In genomic region chr14:94446126-94446525, GRCh38 we compare ENCODE assay signal across 36 cellular contexts. TPM values are rescaled to one million over a fixed set of nuclear protein-coding genes. Genes with fewer than 3 reads are reported as not detected.
"Had no signal": no experiment of that assay in that cellular context is flagged by ENCODE, and none has a peak within 500 bp of the region (broad histone marks: within the 10 kb centered on the region; RNA-seq: fewer than 3 reads in every experiment).

No MANE protein-coding gene starts in this region.

- H3K79me2 ChIP-seq: parathyroid adenoma had no signal

- H3K4me3 Mint-ChIP-seq: naive B cell; naive thymus-derived CD8-positive, alpha-beta T cell; natural killer cell treated with Interleukin-12 subunit alpha and Interleukin-12 subunit beta and Interleukin-15 and Interleukin-18, amount 100 ng/mL, for 72 hours; nephron progenitor cell; neural crest cell; stimulated activated effector memory CD8-positive, alpha-beta T cell treated with anti-CD3 and anti-CD28 coated beads, Interleukin-12 subunit alpha, Interleukin-12 subunit beta, amount 100 ng/mL, for 72 hours; stimulated activated naive B cell treated with anti-CD40 and anti-IgM and Interleukin-4, amounts not matched to agents 10 μg/mL and 1 μg/mL and 100 μg/mL, for 72 hours; stimulated activated naive CD8-positive, alpha-beta T cell treated with anti-CD3 and anti-CD28 coated beads, Interleukin-15, Interleukin-2, amounts not matched to agents 100 ng/mL and 50 ng/mL, for 24 hours had no signal

- H3K27ac ChIP-seq: neutrophil, ovary, parathyroid adenoma, psoas muscle, stomach, thoracic aorta, thyroid gland, tibial nerve, upper lobe of left lung, uterus had no signal

- DNase-seq: naive B cell; naive thymus-derived CD8-positive, alpha-beta T cell; nephron progenitor cell; nucleus accumbens; ovary; posterior cingulate gyrus; psoas muscle; right cardiac atrium; stimulated activated CD4-positive, alpha-beta T cell treated with anti-CD3 and anti-CD28 coated beads, Interleukin-15, amount 100 ng/mL, for 24 hours; stimulated activated CD4-positive, alpha-beta T cell treated with anti-CD3 and anti-CD28 coated beads, Interleukin-2, amount 100 ng/mL, for 24 hours; stimulated activated CD4-positive, alpha-beta T cell treated with anti-CD3 and anti-CD28 coated beads, Interleukin-2, amount 100 ng/mL, for 48 hours; stimulated activated CD4-positive, alpha-beta T cell treated with anti-CD3 and anti-CD28 coated beads, Interleukin-4, amount 100 ng/mL, for 24 hours; stimulated activated naive B cell treated with anti-CD40 and anti-IgM and Interleukin-4, amounts not matched to agents 10 μg/mL and 1 μg/mL and 100 μg/mL, for 72 hours; stimulated activated naive CD4-positive, alpha-beta T cell treated with Interleukin-2 at 50 U/mL for 16 hours; stomach; thyroid gland; trophoblast cell; upper lobe of left lung; uterus had no signal

- H3K27ac Mint-ChIP-seq: naive B cell; naive thymus-derived CD8-positive, alpha-beta T cell; natural killer cell treated with Interleukin-12 subunit alpha and Interleukin-12 subunit beta and Interleukin-15 and Interleukin-18, amount 100 ng/mL, for 72 hours; nephron progenitor cell; progenitor cell of endocrine pancreas; stimulated activated effector memory CD8-positive, alpha-beta T cell treated with anti-CD3 and anti-CD28 coated beads, Interleukin-12 subunit alpha, Interleukin-12 subunit beta, amount 100 ng/mL, for 72 hours; stimulated activated naive B cell treated with anti-CD40 and anti-IgM and Interleukin-4, amounts not matched to agents 10 μg/mL and 1 μg/mL and 100 μg/mL, for 72 hours; stimulated activated naive CD8-positive, alpha-beta T cell treated with anti-CD3 and anti-CD28 coated beads, Interleukin-15, Interleukin-2, amounts not matched to agents 100 ng/mL and 50 ng/mL, for 24 hours had no signal

- ATAC-seq: naive thymus-derived CD8-positive, alpha-beta T cell; natural killer cell treated with Interleukin-12 subunit alpha and Interleukin-12 subunit beta and Interleukin-15 and Interleukin-18, amount 100 ng/mL, for 72 hours; psoas muscle; right cardiac atrium; sciatic nerve; stimulated activated effector memory CD8-positive, alpha-beta T cell treated with anti-CD3 and anti-CD28 coated beads, Interleukin-12 subunit alpha, Interleukin-12 subunit beta, amount 100 ng/mL, for 72 hours; stimulated activated naive B cell treated with anti-CD40 and anti-IgM and Interleukin-4, amounts not matched to agents 10 μg/mL and 1 μg/mL and 100 μg/mL, for 72 hours had no signal

- H3K9me3 ChIP-seq: neutrophil, ovary, psoas muscle, stomach, thoracic aorta, thyroid gland, tibial nerve, upper lobe of left lung, uterus had no signal

- H3K9me3 Mint-ChIP-seq: natural killer cell treated with Interleukin-12 subunit alpha and Interleukin-12 subunit beta and Interleukin-15 and Interleukin-18, amount 100 ng/mL, for 72 hours; nephron progenitor cell; stimulated activated naive CD8-positive, alpha-beta T cell treated with anti-CD3 and anti-CD28 coated beads, Interleukin-15, Interleukin-2, amounts not matched to agents 100 ng/mL and 50 ng/mL, for 24 hours had no signal

- H3K27me3 ChIP-seq: ovary, thyroid gland, tibial nerve, upper lobe of left lung, uterus had no signal

- H3K36me3 ChIP-seq: neutrophil, ovary, stomach, thoracic aorta, thyroid gland, tibial nerve, upper lobe of left lung, uterus had no signal

- H3K36me3 Mint-ChIP-seq: naive B cell; naive thymus-derived CD8-positive, alpha-beta T cell; natural killer cell treated with Interleukin-12 subunit alpha and Interleukin-12 subunit beta and Interleukin-15 and Interleukin-18, amount 100 ng/mL, for 72 hours; stimulated activated effector memory CD8-positive, alpha-beta T cell treated with anti-CD3 and anti-CD28 coated beads, Interleukin-12 subunit alpha, Interleukin-12 subunit beta, amount 100 ng/mL, for 72 hours; stimulated activated naive B cell treated with anti-CD40 and anti-IgM and Interleukin-4, amounts not matched to agents 10 μg/mL and 1 μg/mL and 100 μg/mL, for 72 hours had no signal

- H3K4me1 ChIP-seq: psoas muscle, stomach, thyroid gland, tibial nerve, upper lobe of left lung, uterus had no signal

- H3K9ac ChIP-seq: parathyroid adenoma had no signal

- H3K4me1 Mint-ChIP-seq: naive B cell; naive thymus-derived CD8-positive, alpha-beta T cell; stimulated activated effector memory CD8-positive, alpha-beta T cell treated with anti-CD3 and anti-CD28 coated beads, Interleukin-12 subunit alpha, Interleukin-12 subunit beta, amount 100 ng/mL, for 72 hours; stimulated activated naive B cell treated with anti-CD40 and anti-IgM and Interleukin-4, amounts not matched to agents 10 μg/mL and 1 μg/mL and 100 μg/mL, for 72 hours had no signal

- H3K4me3 ChIP-seq: ovary, psoas muscle, skin epidermis, stomach, thoracic aorta, thyroid gland, tibial nerve, upper lobe of left lung, uterus had no signal

- H2AFZ ChIP-seq: parathyroid adenoma had no signal

RNA-seq across cellular contexts. Expression of gene SERPINA11, which starts 6.5 kb away (rescaled TPM):
- total RNA-seq: myocyte; naive thymus-derived CD8-positive, alpha-beta T cell; natural killer cell treated with Interleukin-12 subunit alpha and Interleukin-12 subunit beta and Interleukin-15 and Interleukin-18, amount 100 ng/mL, for 72 hours; neural crest cell; omental fat pad; ovary; psoas muscle; renal cortical epithelial cell; right cardiac atrium; sciatic nerve; stomach; subcutaneous adipose tissue; temporal lobe; thoracic aorta; thyroid gland; tibial nerve; upper lobe of left lung; urinary bladder; uterus had no signal
- polyA plus RNA-seq: naive thymus-derived CD8-positive, alpha-beta T cell; ovary; psoas muscle; right cardiac atrium had no signal

RNA-seq across cellular contexts. Expression of gene SERPINA9, which starts 29.9 kb away (rescaled TPM):
- total RNA-seq: myocyte; naive thymus-derived CD8-positive, alpha-beta T cell; natural killer cell treated with Interleukin-12 subunit alpha and Interleukin-12 subunit beta and Interleukin-15 and Interleukin-18, amount 100 ng/mL, for 72 hours; neural crest cell; omental fat pad; ovary; progenitor cell of endocrine pancreas; psoas muscle; renal cortical epithelial cell; right cardiac atrium; sciatic nerve; stomach; subcutaneous adipose tissue; temporal lobe; thyroid gland; tibial nerve; urinary bladder; uterus had no signal
- polyA plus RNA-seq: naive thymus-derived CD8-positive, alpha-beta T cell; ovary; psoas muscle; right cardiac atrium; urinary bladder had no signal

RNA-seq across cellular contexts. Expression of gene SERPINA1, which starts 57.7 kb away (rescaled TPM):
- total RNA-seq: myocyte; naive thymus-derived CD8-positive, alpha-beta T cell; neural crest cell had no signal
